In the genomic region with DNA sequence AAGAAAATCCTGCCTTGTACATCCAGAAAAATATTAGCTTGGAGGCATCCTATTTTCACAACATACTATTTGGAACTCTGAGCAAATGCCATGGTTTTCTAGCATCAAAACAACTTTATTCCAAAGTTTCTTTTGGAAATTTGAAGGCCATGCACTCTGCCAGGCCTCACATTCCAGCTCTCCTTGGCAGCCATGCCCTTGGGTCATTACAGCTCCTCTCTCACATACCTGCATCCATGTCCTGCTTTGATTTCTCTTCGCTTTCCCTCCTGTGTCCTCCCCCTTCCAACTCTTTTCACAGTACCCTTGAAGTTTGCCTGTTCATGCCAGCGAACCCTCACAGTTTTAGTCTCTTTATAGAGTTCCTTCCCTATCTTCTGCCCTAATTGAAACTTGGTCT, we compare ENCODE assay signal across 24 cellular contexts.
"Had no signal": no experiment of that assay in that cellular context is flagged by ENCODE, and none has a peak within 500 bp of the region (broad histone marks: within the 10 kb centered on the region; RNA-seq: fewer than 3 reads in every experiment).

No MANE protein-coding gene starts in this region.

- DNase-seq: activated CD4-positive, alpha-beta T cell treated with anti-CD3 and anti-CD28 coated beads for 48 hours; activated CD4-positive, alpha-beta T cell treated with anti-CD3 and anti-CD28 coated beads, Interleukin-2, amount 50 U/mL, for 48 hours; activated CD8-positive, alpha-beta memory T cell treated with anti-CD3 and anti-CD28 coated beads, Interleukin-2, amount 50 U/mL, for 4 hours; activated gamma-delta T cell; activated naive CD4-positive, alpha-beta T cell treated with anti-CD3 and anti-CD28 coated beads, Interleukin-2, amount 10 ng/mL, durations not matched to agents 7 days and 5 days; activated naive CD8-positive, alpha-beta T cell treated with anti-CD3 and anti-CD28 coated beads, Interleukin-2, amount 10 ng/mL, durations not matched to agents 7 days and 5 days; activated T-cell treated with anti-CD3 and anti-CD28 coated beads, Interleukin-2, amount 50 U/mL, for 1 hour; amygdala; endodermal cell; foreskin fibroblast; left ventricle myocardium superior; mesenchymal stem cell; naive thymus-derived CD8-positive, alpha-beta T cell; nucleus accumbens; pancreas; spleen; stimulated activated naive CD4-positive, alpha-beta T cell; SW 1271; T-helper 9 cell; WERI-Rb-1 had no signal

- H3K9me3 ChIP-seq: pancreas, prostate gland, spleen, thoracic aorta had no signal

- H3K4me3 ChIP-seq: pancreas, prostate gland, spleen, thoracic aorta had no signal

- H3K36me3 ChIP-seq: pancreas, prostate gland, spleen, thoracic aorta, WERI-Rb-1 had no signal

- H3K27me3 ChIP-seq: pancreas, spleen had no signal

- H3K27ac ChIP-seq: pancreas, WERI-Rb-1 had no signal

- H3K4me1 ChIP-seq: pancreas, prostate gland, spleen had no signal

- ATAC-seq: activated CD4-positive, CD25-positive, alpha-beta regulatory T cell treated with anti-CD3 and anti-CD28 coated beads, Interleukin-2, amount 50 U/mL, for 24 hours; esophagus mucosa; left ventricle myocardium superior; naive thymus-derived CD8-positive, alpha-beta T cell; pancreas had no signal
